In genomic region chr7:29288534-29289091, GRCh38 we compare ENCODE assay signal across 15 cellular contexts.
DNase-seq lines count a peak whose midpoint lies in the region; ATAC-seq and TF ChIP-seq lines count a peak whose summit lies in the region.
"Had no signal": no experiment of that assay in that cellular context is flagged by ENCODE, and none has a peak within 500 bp of the region (broad histone marks: within the 10 kb centered on the region; RNA-seq: fewer than 3 reads in every experiment).

No MANE protein-coding gene starts in this region.

- DNase-seq in DMS153 (lab: John Stamatoyannopoulos, UW) (peak; percentile 71), SK-N-DZ (ENCODE audit: low spot score) (peak; percentile 20), hepatic stellate cell (ENCODE audit: low spot score) (no peak), AG08396 (ENCODE audit: low spot score) (no peak), endothelial cell (ENCODE audit: low spot score) (no peak)
- DNase-seq: activated naive CD4-positive, alpha-beta T cell treated with anti-CD3 and anti-CD28 coated beads, Interleukin-2, amount 10 ng/mL, durations not matched to agents 7 days and 5 days; left cardiac atrium; MG63; naive thymus-derived CD8-positive, alpha-beta T cell; stimulated activated CD4-positive, alpha-beta T cell treated with anti-CD3 and anti-CD28 coated beads, Interleukin-2, amount 100 ng/mL, for 24 hours had no signal

- peak overlapping the region; percentile 96 for H3K27ac ChIP-seq in KOPT-K1 (ENCODE audit: low read depth, low read length, poor library complexity, severe bottlenecking)
- H3K27ac ChIP-seq in iPS-20b (ENCODE audit: low read length): peak overlapping the region; percentile 8
- H3K27ac ChIP-seq: cardiac muscle cell had no signal

- no peaks in the 10 kb centered on the region for H3K9me3 Mint-ChIP-seq in endothelial cell (ENCODE audit: unreplicated experiment)
- H3K9me3 Mint-ChIP-seq: activated naive CD4-positive, alpha-beta T cell treated with anti-CD3 and anti-CD28 coated beads, Interleukin-2, amount 10 ng/mL, durations not matched to agents 7 days and 5 days had no signal

- peak overlapping the region; percentile 19; the same call in 1 of the 2 replicates for H3K4me3 ChIP-seq in iPS-20b (ENCODE audit: low read length)
- H3K4me3 ChIP-seq: cardiac muscle cell, MG63 had no signal

- H3K27ac Mint-ChIP-seq in endothelial cell (ENCODE audit: unreplicated experiment): no peak overlapping the region
- H3K27ac Mint-ChIP-seq: activated naive CD4-positive, alpha-beta T cell treated with anti-CD3 and anti-CD28 coated beads, Interleukin-2, amount 10 ng/mL, durations not matched to agents 7 days and 5 days had no signal

- no peaks in the 10 kb centered on the region for H3K27me3 ChIP-seq in iPS-20b (ENCODE audit: insufficient read depth, low read length)
- H3K27me3 ChIP-seq: cardiac muscle cell, MG63 had no signal

- H3K36me3 Mint-ChIP-seq in endothelial cell (ENCODE audit: low read depth, unreplicated experiment): no peaks in the 10 kb centered on the region
- H3K36me3 Mint-ChIP-seq: activated naive CD4-positive, alpha-beta T cell treated with anti-CD3 and anti-CD28 coated beads, Interleukin-2, amount 10 ng/mL, durations not matched to agents 7 days and 5 days; naive thymus-derived CD8-positive, alpha-beta T cell had no signal

- H3K36me3 ChIP-seq in KOPT-K1 (ENCODE audit: insufficient read depth, low read length) (no peaks in the 10 kb centered on the region), iPS-20b (ENCODE audit: insufficient read depth, low read depth, low read length) (no peaks in the 10 kb centered on the region)
- H3K36me3 ChIP-seq: cardiac muscle cell, MG63 had no signal

- no peak for ATAC-seq in HG02571 (IDR thresholded peaks at IDR 0.05; ENCODE audit: unreplicated experiment)
- ATAC-seq: naive thymus-derived CD8-positive, alpha-beta T cell; SK-N-SH treated with all-trans-retinoic acid at 6 μM for 48 hours had no signal

- peaks cover 7% of the 10 kb centered on the region for H3K4me1 Mint-ChIP-seq in endothelial cell (ENCODE audit: unreplicated experiment)

- peaks cover 20% of the 10 kb centered on the region for H3K4me1 ChIP-seq in iPS-20b (ENCODE audit: insufficient read depth, low read length)

- no peaks in the 10 kb centered on the region for H3K9me3 ChIP-seq in KOPT-K1 (ENCODE audit: insufficient read depth, low read length, poor library complexity, severe bottlenecking)
- no peaks in the 10 kb centered on the region for H3K9me3 ChIP-seq in iPS-20b (ENCODE audit: insufficient read depth, low read depth, low read length)
- H3K9me3 ChIP-seq: MG63 had no signal

- H3K4me3 Mint-ChIP-seq in endothelial cell (ENCODE audit: unreplicated experiment): no peak overlapping the region
- H3K4me3 Mint-ChIP-seq: activated naive CD4-positive, alpha-beta T cell treated with anti-CD3 and anti-CD28 coated beads, Interleukin-2, amount 10 ng/mL, durations not matched to agents 7 days and 5 days; naive thymus-derived CD8-positive, alpha-beta T cell had no signal

- H3K9ac ChIP-seq in iPS-20b (ENCODE audit: low read depth, low read length): peak overlapping the region; percentile 7; the same call in 1 of the 2 replicates

- peaks cover 2% of the 10 kb centered on the region for H3K27me3 Mint-ChIP-seq in endothelial cell (ENCODE audit: unreplicated experiment)

- no peak for TF ChIP-seq CTCF in endothelial cell (IDR thresholded peaks at IDR 0.05; ENCODE audit: unreplicated experiment)

Comparison
In these comparisons a context has a peak if more than half of its experiments do, and no peak if none do; other contexts are left out.
1. DNase-seq: peak in DMS153 (single experiment) and SK-N-DZ (single experiment); none in hepatic stellate cell (single experiment), AG08396 (single experiment) and endothelial cell (single experiment).